In the genomic region with DNA sequence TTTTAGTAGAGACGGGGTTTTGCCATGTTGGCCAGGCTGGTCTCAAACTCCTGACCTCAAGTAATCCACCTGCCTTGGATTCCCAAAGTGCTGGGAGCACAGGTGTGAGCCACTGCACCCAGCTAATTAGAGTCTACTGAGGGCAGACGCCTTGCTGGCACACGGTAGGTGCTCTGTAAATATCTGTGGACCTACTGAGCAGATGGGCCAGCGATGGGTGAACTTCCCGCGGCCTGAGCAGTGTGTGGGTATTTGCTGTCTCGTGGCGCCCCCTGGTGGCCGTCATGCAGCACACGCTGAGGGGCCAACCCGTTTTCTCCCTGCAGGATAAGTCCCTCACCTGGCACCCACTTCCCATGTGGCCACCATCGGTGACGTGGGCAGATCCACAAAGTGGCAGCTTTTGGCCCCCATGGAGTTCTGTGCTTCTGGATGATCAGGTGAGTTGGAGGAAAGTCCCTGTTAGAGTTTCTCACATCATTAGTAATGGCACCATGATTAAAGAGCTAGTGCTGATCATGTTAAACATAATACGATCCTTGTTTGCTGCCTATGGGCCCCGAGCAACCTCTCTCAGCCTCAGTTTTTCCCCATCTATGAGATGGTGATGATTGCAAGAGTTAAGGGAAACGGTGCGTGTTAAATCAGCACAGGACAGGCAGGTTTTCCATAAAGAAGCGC, we compare ENCODE assay signal across 8 cellular contexts. TPM values are rescaled to one million over a fixed set of nuclear protein-coding genes. Genes with fewer than 3 reads are reported as not detected.
DNase-seq lines count a peak whose midpoint lies in the region; ATAC-seq and TF ChIP-seq lines count a peak whose summit lies in the region.

No MANE protein-coding gene starts in this region.

- ATAC-seq in GM18909 (IDR thresholded peaks at IDR 0.05; ENCODE audit: poor library complexity, unreplicated experiment): no peak

- H3K4me3 ChIP-seq in CD4-positive, alpha-beta memory T cell (ENCODE audit: low read length in 2 of 2): no peak overlapping the region
- no peak overlapping the region for H3K4me3 ChIP-seq in WI38 (ENCODE audit: low read depth, low read length)

- H3K36me3 ChIP-seq in CD4-positive, alpha-beta memory T cell (ENCODE audit: insufficient read depth, low read length): peaks cover 18% of the 10 kb centered on the region

- peaks cover 7% of the 10 kb centered on the region for H3K4me1 ChIP-seq in CD4-positive, alpha-beta memory T cell (ENCODE audit: insufficient read depth, low read length)

- peak; percentile 73 for TF ChIP-seq CTCF in WI38 (IDR thresholded peaks at IDR 0.05; ENCODE audit: low read depth, low read length)
- TF ChIP-seq CTCF in MCF 10A (IDR thresholded peaks at IDR 0.05; ENCODE audit: unreplicated experiment): peak; percentile 90

- BruUV-seq in MCF 10A (replicated peaks; lab: Mats Ljungman, UMichigan): no TSS peak

- H3K36me3 Mint-ChIP-seq in CD4-positive, alpha-beta memory T cell: peaks cover 14 to 17% of the 10 kb centered on the region in 2 donors
- H3K36me3 Mint-ChIP-seq in MCF 10A (ENCODE audit: insufficient read depth, unreplicated experiment) (peaks cover 22% of the 10 kb centered on the region), immature natural killer cell (peaks cover 8 to 13% (median 10%) of the 10 kb centered on the region in 3 donors)

- CTCF ChIA-PET in CD4-positive, alpha-beta memory T cell (lab: Charles Lee; ENCODE audit: partially characterized antibody): interaction anchor here (0.6 to 7.5 kb wide), 47 partner anchors 8 to 487 kb away, joined by 3 to 92 read pairs (median 4); a partner anchor contains a TSS
- CTCF ChIA-PET in MCF 10A (lab: Yijun Ruan, JAX): interaction anchor here (0.6 to 8.5 kb wide), 54 partner anchors 9 to 643 kb away, joined by 3 to 137 read pairs (median 4); no protein-coding TSS in a partner anchor

- H3K4me3 Mint-ChIP-seq in CD4-positive, alpha-beta memory T cell: peak overlapping the region in 3 of 8 donors; percentile 1 to 41 (median 15)
- H3K4me3 Mint-ChIP-seq in MCF 10A (ENCODE audit: unreplicated experiment) (no peak overlapping the region), immature natural killer cell (no peak overlapping the region)

- no peaks in the 10 kb centered on the region for H3K27me3 Mint-ChIP-seq in CD4-positive, alpha-beta memory T cell
- H3K27me3 Mint-ChIP-seq in MCF 10A (ENCODE audit: insufficient read depth, unreplicated experiment): peaks cover 5% of the 10 kb centered on the region
- H3K27me3 Mint-ChIP-seq in immature natural killer cell (ENCODE audit: low read depth in 3 of 3): peaks cover 4 to 9% (median 5%) of the 10 kb centered on the region in 3 donors

- H3K9me3 ChIP-seq in CD4-positive, alpha-beta memory T cell (ENCODE audit: control insufficient read depth in 1 of 2, low read length in 2 of 2): no peaks in the 10 kb centered on the region

- peak overlapping the region in 6 of 7 donors; percentile 22 to 74 (median 64) for H3K27ac Mint-ChIP-seq in CD4-positive, alpha-beta memory T cell
- no peak overlapping the region for H3K27ac Mint-ChIP-seq in MCF 10A (ENCODE audit: low read depth, unreplicated experiment)
- H3K27ac Mint-ChIP-seq in immature natural killer cell: peak overlapping the region in 2 of 6 donors; percentile 64 to 66

- POLR2A ChIA-PET in CD4-positive, alpha-beta memory T cell (lab: Charles Lee; ENCODE audit: partially characterized antibody): interaction anchor here (0.6 to 1.3 kb wide), 4 partner anchors 215 to 457 kb away, joined by 3 to 4 read pairs (median 3); no protein-coding TSS in a partner anchor
- POLR2A ChIA-PET in MCF 10A (lab: Yijun Ruan, JAX): interaction anchor here (0.6 to 3.1 kb wide), 7 partner anchors 24 to 342 kb away, joined by 3 to 10 read pairs (median 4); a partner anchor contains a TSS

- H3K9me3 Mint-ChIP-seq in CD4-positive, alpha-beta memory T cell: no peaks in the 10 kb centered on the region
- H3K9me3 Mint-ChIP-seq in MCF 10A (ENCODE audit: unreplicated experiment) (peaks cover 6% of the 10 kb centered on the region), immature natural killer cell (no peaks in the 10 kb centered on the region)

- H3K4me1 Mint-ChIP-seq in CD4-positive, alpha-beta memory T cell: peaks cover 4 to 6% (median 5%) of the 10 kb centered on the region in 4 donors
- H3K4me1 Mint-ChIP-seq in MCF 10A (ENCODE audit: insufficient read depth, unreplicated experiment) (no peaks in the 10 kb centered on the region), immature natural killer cell (peaks cover 3 to 7% of the 10 kb centered on the region in 2 donors)

- H3K27me3 ChIP-seq in CD4-positive, alpha-beta memory T cell (ENCODE audit: insufficient read depth, low read length): no peaks in the 10 kb centered on the region

- intact Hi-C loops in CD4-positive, alpha-beta memory T cell (cut with micrococcal nuclease): loop anchor here (1.0 to 2.0 kb wide), 4 partner anchors 45 to 232 kb away; no protein-coding TSS in a partner anchor
- intact Hi-C loops in MCF 10A (cut with micrococcal nuclease): loop anchor here (1.0 to 5.0 kb wide), 5 partner anchors 18 to 348 kb away; no protein-coding TSS in a partner anchor

- no peak overlapping the region for H3K27ac ChIP-seq in CD4-positive, alpha-beta memory T cell (ENCODE audit: low read depth, low read length)

- DNase-seq in CD4-positive, alpha-beta memory T cell: peak; percentile 72 to 81 (median 75)
- peak; percentile 81 for DNase-seq in H4 (ENCODE audit: low spot score)
- DNase-seq in NCI-H2107 (lab: John Stamatoyannopoulos, UW): peak; percentile 35
- peak; percentile 76 for DNase-seq in MCF 10A (ENCODE audit: unreplicated experiment)
- peak; percentile 59 to 67 (median 63) for DNase-seq in immature natural killer cell
- peak; percentile 85 for DNase-seq in stimulated activated CD4-positive, alpha-beta T cell treated with anti-CD3 and anti-CD28 coated beads, Interleukin-15, amount 100 ng/mL, for 24 hours

RNA-seq across cellular contexts. Expression of a gene that starts 40.7 kb away (rescaled TPM):
- total RNA-seq in CD4-positive, alpha-beta memory T cell: 10 to 100 TPM; 33.8 to 35.6 TPM
- 10 to 100 TPM; 27.1 to 40.2 TPM for polyA plus RNA-seq in CD4-positive, alpha-beta memory T cell
- total RNA-seq in H4 (2014; rRNA removed; shearing (Covaris generic)): 55.0 and 77.6 TPM in 2 replicates
- 46.3 and 54.5 TPM in 2 replicates for total RNA-seq in MCF 10A (2022)
- 10 to 100 TPM; 28.2 to 46.6 (median 37.2) TPM for polyA plus RNA-seq in immature natural killer cell

RNA-seq across cellular contexts. Expression of a gene that starts 57.0 kb away (rescaled TPM):
- total RNA-seq in CD4-positive, alpha-beta memory T cell: 10 to 100 TPM; 17.7 to 19.0 TPM
- 10 to 100 TPM in 1 of 2 donors, 1 to 10 TPM in 1; 1.3 to 11.8 TPM for polyA plus RNA-seq in CD4-positive, alpha-beta memory T cell
- total RNA-seq in H4 (2014; rRNA removed; shearing (Covaris generic)): 2.5 and 2.9 TPM in 2 replicates
- total RNA-seq in MCF 10A (2022): 4.2 and 4.9 TPM in 2 replicates
- polyA plus RNA-seq in immature natural killer cell: 1 to 10 TPM in 2 of 3 donors, under 1 TPM in 1; 0.11 to 8.7 (median 4.4) TPM

Comparison
In these comparisons a context has a peak if more than half of its experiments do, and no peak if none do; other contexts are left out.
1. DNase-seq: peak in every context shown above with its lines; median percentile 85 in stimulated activated CD4-positive, alpha-beta T cell treated with anti-CD3 and anti-CD28 coated beads, Interleukin-15, amount 100 ng/mL, for 24 hours; 81 in H4; 76 in MCF 10A; 75 in CD4-positive, alpha-beta memory T cell; 63 in immature natural killer cell; 35 in NCI-H2107.